ENCODE assay signal across 12 cellular contexts in the genomic region with DNA sequence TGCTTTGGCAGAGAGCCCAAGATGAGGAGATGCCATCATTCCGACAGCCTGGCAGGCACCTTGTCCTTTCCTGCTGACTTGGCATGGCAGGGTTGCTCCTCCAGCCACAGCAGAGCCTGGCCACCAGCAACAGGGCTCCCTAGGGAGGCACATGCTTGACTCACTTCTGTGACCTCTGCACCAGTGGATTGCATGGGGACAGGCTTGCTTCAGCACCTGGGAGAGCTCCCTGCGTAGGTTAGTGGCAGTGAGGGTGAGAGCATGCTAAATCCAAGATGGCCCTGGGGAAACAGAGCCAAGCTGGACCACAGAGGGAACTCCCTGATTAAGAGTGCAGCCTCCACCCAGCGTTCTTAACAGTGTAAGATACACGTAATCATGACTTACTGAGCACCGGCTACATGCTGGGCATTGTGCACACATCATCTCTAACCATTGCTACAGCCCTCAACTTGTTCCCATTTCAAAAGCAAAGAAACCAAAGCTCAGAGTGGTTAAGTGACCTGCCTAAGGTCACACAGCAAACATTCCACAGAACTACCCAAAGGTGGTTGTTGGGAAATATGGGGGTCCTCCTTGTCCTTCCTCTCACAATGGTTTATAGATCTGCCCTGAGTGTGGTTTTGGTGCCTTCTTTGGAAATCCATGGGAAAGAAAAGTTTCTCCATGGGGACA.
DNase-seq lines count a peak whose midpoint lies in the region; ATAC-seq and TF ChIP-seq lines count a peak whose summit lies in the region.
"Had no signal": no experiment of that assay in that cellular context is flagged by ENCODE, and none has a peak within 500 bp of the region (broad histone marks: within the 10 kb centered on the region; RNA-seq: fewer than 3 reads in every experiment).

No MANE protein-coding gene starts in this region.

- TF ChIP-seq CTCF in SK-N-SH (IDR thresholded peaks at IDR 0.05) (no peak), GM20000 (IDR thresholded peaks at IDR 0.05; ENCODE audit: extremely low read depth, missing control alignments) (no peak)

- peaks cover 0 to 8% (median 4%) of the 10 kb centered on the region in 3 donors for H3K36me3 Mint-ChIP-seq in naive thymus-derived CD8-positive, alpha-beta T cell

- no peaks in the 10 kb centered on the region for H3K4me1 ChIP-seq in SK-N-SH (ENCODE audit: control insufficient read depth in 1 of 2, insufficient read depth in 2 of 2, low read depth in 1 of 2, low read length in 1 of 2)
- H3K4me1 ChIP-seq: body of pancreas had no signal

- CTCF ChIA-PET in SK-N-SH (lab: Yijun Ruan, JAX) = interaction anchor here (0.6 kb wide), 1 partner anchor 534 kb away, joined by 3 read pairs; no protein-coding TSS in a partner anchor

- H3K79me2 ChIP-seq in SK-N-SH (ENCODE audit: insufficient read depth) = no peaks in the 10 kb centered on the region

- H3K4me2 ChIP-seq in SK-N-SH = no peak overlapping the region
- H3K4me2 ChIP-seq: KMS-11 had no signal

- H3K27ac Mint-ChIP-seq in naive thymus-derived CD8-positive, alpha-beta T cell = no peak overlapping the region

- no peak overlapping the region for H3K27ac ChIP-seq in SK-N-SH (ENCODE audit: low read depth in 2 of 2, low read length in 1 of 2)
- H3K27ac ChIP-seq: body of pancreas, KMS-11, skin epidermis had no signal

- H3K9ac ChIP-seq in SK-N-SH = no peak overlapping the region
- H3K9ac ChIP-seq: KMS-11 had no signal

- H3F3A ChIP-seq in SK-N-SH (replicated peaks; ENCODE audit: insufficient read depth) = no peaks in the 10 kb centered on the region

- H3K9me3 Mint-ChIP-seq in naive thymus-derived CD8-positive, alpha-beta T cell = peaks cover 2 to 23% (median 8%) of the 10 kb centered on the region in 9 donors

- H3K4me1 Mint-ChIP-seq in naive thymus-derived CD8-positive, alpha-beta T cell = peaks cover 0 to 3% (median 2%) of the 10 kb centered on the region in 4 donors

- POLR2A ChIA-PET in SK-N-SH (lab: Yijun Ruan, JAX) = no interaction called here
- POLR2A ChIA-PET in naive thymus-derived CD8-positive, alpha-beta T cell (lab: Charles Lee) = no interaction called here

- H3K27me3 Mint-ChIP-seq in naive thymus-derived CD8-positive, alpha-beta T cell = peaks cover 6 to 55% (median 16%) of the 10 kb centered on the region in 5 donors

- peak; percentile 6 for DNase-seq in EL
- DNase-seq in HUDEP-2 (lab: John Stamatoyannopoulos, UW; ENCODE audit: unreplicated experiment in 76 of 76) = peak in 44 of 76 experiments; percentile 2 to 69 (median 31)
- no peak for DNase-seq in SK-N-SH
- peak; percentile 90 for DNase-seq in left kidney (ENCODE audit: low read depth, low spot score)
- DNase-seq in GM20000 (ENCODE audit: low spot score) = no peak
- no peak for DNase-seq in naive thymus-derived CD8-positive, alpha-beta T cell
- DNase-seq: body of pancreas, DMS153, NCI-H524 had no signal

- H2AFZ ChIP-seq in SK-N-SH (ENCODE audit: low read depth) = no peak overlapping the region

- no peaks in the 10 kb centered on the region for H3K36me3 ChIP-seq in SK-N-SH (replicated peaks in 1 of 2; ENCODE audit: control insufficient read depth in 1 of 2, insufficient read depth in 2 of 2, low read length in 1 of 2)

- no peak for TF ChIP-seq RAD21 in SK-N-SH (IDR thresholded peaks at IDR 0.05; ENCODE audit: low read length)

- no peak for TF ChIP-seq EP300 in SK-N-SH (IDR thresholded peaks at IDR 0.05; ENCODE audit: borderline replicate concordance in 1 of 2, low read depth in 1 of 2, low read length in 1 of 2)

- no peak overlapping the region for H3K4me3 ChIP-seq in SK-N-SH (ENCODE audit: low read depth in 2 of 2, low read length in 1 of 2)
- H3K4me3 ChIP-seq: body of pancreas, skin epidermis had no signal

- no peak for ATAC-seq in HG02840 (IDR thresholded peaks at IDR 0.05; ENCODE audit: low FRiP score, unreplicated experiment)
- no peak for ATAC-seq in naive thymus-derived CD8-positive, alpha-beta T cell
- ATAC-seq: body of pancreas had no signal

- 0% methylated on average over 3 of the region's 5 CpGs for WGBS in SK-N-SH (ENCODE audit: low lambda C conversion rate)

- H3K27me3 ChIP-seq in SK-N-SH (ENCODE audit: insufficient read depth) = no peaks in the 10 kb centered on the region; the same call in 1 of the 2 replicates
- H3K27me3 ChIP-seq: body of pancreas had no signal

- H4K20me1 ChIP-seq in SK-N-SH (ENCODE audit: insufficient read depth) = no peaks in the 10 kb centered on the region

- H3K4me3 Mint-ChIP-seq in naive thymus-derived CD8-positive, alpha-beta T cell = no peak overlapping the region

- H3K9me3 ChIP-seq in SK-N-SH = no peaks in the 10 kb centered on the region
- H3K9me3 ChIP-seq: body of pancreas had no signal

- H3K9me2 ChIP-seq in SK-N-SH = no peaks in the 10 kb centered on the region

TF ChIP-seq in SK-N-SH, 30 proteins besides CTCF, POLR2A, EP300 and RAD21:
- TF ChIP-seq NRF1 (IDR thresholded peaks at IDR 0.05; ENCODE audit: low read depth, low read length) = no peak
- peak; percentile 92 for TF ChIP-seq REST (IDR thresholded peaks at IDR 0.05; ENCODE audit: low read depth, low read length)
TF ChIP-seq in SK-N-SH: peak in this region for 1.

Comparison
In these comparisons a context has a peak if more than half of its experiments do, and no peak if none do; other contexts are left out.
1. DNase-seq: peak in EL (single experiment), HUDEP-2 (44 of 76) and left kidney (single experiment); none in SK-N-SH (single experiment), GM20000 (single experiment) and naive thymus-derived CD8-positive, alpha-beta T cell (0 of 10).